In genomic region chr9:33762343-33762742, GRCh38 we compare ENCODE assay signal across 24 cellular contexts. TPM values are rescaled to one million over a fixed set of nuclear protein-coding genes. Genes with fewer than 3 reads are reported as not detected.
"Had no signal": no experiment of that assay in that cellular context is flagged by ENCODE, and none has a peak within 500 bp of the region (broad histone marks: within the 10 kb centered on the region; RNA-seq: fewer than 3 reads in every experiment).

No MANE protein-coding gene starts in this region.

- DNase-seq: activated B cell treated with CpG ODN at 0.5 μM for 24 hours; activated CD4-positive, alpha-beta memory T cell treated with anti-CD3 and anti-CD28 coated beads for 36 hours; activated CD4-positive, alpha-beta T cell treated with anti-CD3 and anti-CD28 coated beads, Interleukin-2, amount 10 ng/mL, durations not matched to agents 7 days and 5 days; activated CD8-positive, alpha-beta memory T cell treated with anti-CD3 and anti-CD28 coated beads for 24 hours; activated effector memory CD4-positive, alpha-beta T cell treated with anti-CD3 and anti-CD28 coated beads, Interleukin-2, amount 50 U/mL, for 16 hours; activated naive CD4-positive, alpha-beta T cell treated with Interleukin-2 at 50 U/mL for 16 hours; activated naive CD8-positive, alpha-beta T cell treated with anti-CD3 and anti-CD28 coated beads, Interleukin-2, amount 50 U/mL, for 24 hours; activated T-cell treated with anti-CD3 and anti-CD28 coated beads, Interleukin-2, amount 50 U/mL, for 4 hours; amniotic stem cell; Kasumi-1; NCI-H1048; NCI-H1694; NCI-H2029; NCI-H510A treated with DMSO at 0.1 percent for 48 hours; NCI-H69; SIG-M5; T-cell; T-helper 2 cell; T1000 had no signal

- H3K4me1 ChIP-seq: ascending aorta had no signal

- FAIRE-seq: TTC549 had no signal

- H3K27me3 ChIP-seq: ascending aorta, cardiac muscle cell had no signal

- H3K9me3 ChIP-seq: ascending aorta had no signal

- H3K4me3 ChIP-seq: ascending aorta, cardiac muscle cell, SK-N-MC had no signal

- H3K36me3 ChIP-seq: ascending aorta, cardiac muscle cell had no signal

- H3K27ac ChIP-seq: ascending aorta, cardiac muscle cell, SK-N-MC had no signal

- ATAC-seq: activated naive CD4-positive, alpha-beta T cell treated with anti-CD3 and anti-CD28 coated beads, Interleukin-2, amount 50 U/mL, for 72 hours; activated naive CD8-positive, alpha-beta T cell treated with anti-CD3 and anti-CD28 coated beads, Interleukin-2, amount 50 U/mL, for 24 hours; activated T-cell treated with anti-CD3 and anti-CD28 coated beads, Interleukin-2, amount 50 U/mL, for 4 hours; T-cell had no signal

RNA-seq across cellular contexts. Expression of gene PRSS3, which starts 33.0 kb away (rescaled TPM):
- total RNA-seq: activated B cell treated with CpG ODN at 0.5 μM for 24 hours; activated CD4-positive, alpha-beta memory T cell treated with anti-CD3 and anti-CD28 coated beads for 36 hours; activated CD4-positive, alpha-beta T cell treated with anti-CD3 and anti-CD28 coated beads, Interleukin-2, amount 10 ng/mL, durations not matched to agents 7 days and 5 days; activated naive CD4-positive, alpha-beta T cell treated with anti-CD3 and anti-CD28 coated beads, Interleukin-2, amount 50 U/mL, for 72 hours; ascending aorta; cardiac muscle cell had no signal
